ENCODE assay signal across 24 cellular contexts in the genomic region with DNA sequence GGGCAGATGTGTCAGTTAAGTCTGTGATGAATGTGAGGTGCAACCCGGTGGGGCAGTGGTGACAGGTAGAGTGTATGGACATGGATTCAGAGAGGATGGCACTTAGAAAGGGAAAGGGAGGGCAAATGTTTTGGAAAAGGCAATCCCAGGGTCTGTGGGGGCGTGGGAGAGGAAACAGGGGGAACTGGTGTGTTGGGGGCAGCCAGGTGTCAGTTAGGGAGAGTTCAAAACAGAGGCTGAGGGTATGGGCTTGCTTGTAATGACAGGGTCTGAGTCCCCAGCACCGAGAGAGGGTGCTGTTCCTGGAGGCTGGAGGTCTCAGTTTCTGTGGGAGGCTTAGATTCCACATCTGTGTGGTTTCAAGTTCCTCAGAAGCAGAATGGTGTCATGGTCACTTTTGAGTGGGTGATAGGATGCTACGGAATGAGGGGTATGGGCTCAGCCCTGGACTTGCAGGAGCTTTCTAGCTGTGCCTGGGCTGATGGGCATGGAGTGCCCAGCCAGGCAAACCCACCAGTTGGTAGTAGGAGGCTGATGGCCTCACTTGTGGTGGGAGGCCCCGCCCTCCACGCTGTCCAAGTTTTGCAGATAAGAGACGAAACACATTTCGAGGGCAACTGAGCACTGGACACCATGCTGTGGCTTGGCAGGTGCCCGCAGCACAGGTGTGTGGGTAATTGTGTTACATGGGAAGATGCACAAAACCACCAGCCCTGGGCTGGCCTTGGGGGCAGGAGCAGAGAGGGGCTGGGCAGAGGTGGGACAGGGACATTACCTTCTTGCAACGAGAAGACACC.
"Had no signal": no experiment of that assay in that cellular context is flagged by ENCODE, and none has a peak within 500 bp of the region (broad histone marks: within the 10 kb centered on the region; RNA-seq: fewer than 3 reads in every experiment).

No MANE protein-coding gene starts in this region.

- FAIRE-seq: endothelial cell of umbilical vein, kidney had no signal

- H3K27me3 Mint-ChIP-seq: activated naive CD4-positive, alpha-beta T cell treated with anti-CD3 and anti-CD28 coated beads, Interleukin-2, amount 50 U/mL, for 24 hours had no signal

- H3K9me3 ChIP-seq: gastroesophageal sphincter, spleen, thoracic aorta, vagina had no signal

- H3K9me3 Mint-ChIP-seq: activated naive CD4-positive, alpha-beta T cell treated with anti-CD3 and anti-CD28 coated beads, Interleukin-2, amount 50 U/mL, for 24 hours; activated naive CD8-positive, alpha-beta T cell treated with anti-CD3 and anti-CD28 coated beads, Interleukin-2, amount 50 U/mL, for 24 hours; activated T-helper 17 cell treated with anti-CD3 and anti-CD28 coated beads, Interleukin-2, amount 50 U/mL, for 72 hours; naive thymus-derived CD4-positive, alpha-beta T cell; stimulated activated naive CD8-positive, alpha-beta T cell treated with anti-CD3 and anti-CD28 coated beads, Interleukin-15, Interleukin-2, amounts not matched to agents 100 ng/mL and 50 ng/mL, for 24 hours had no signal

- H3K27ac Mint-ChIP-seq: activated CD4-positive, alpha-beta T cell treated with anti-CD3 and anti-CD28 coated beads for 36 hours; activated naive CD4-positive, alpha-beta T cell treated with anti-CD3 and anti-CD28 coated beads, Interleukin-2, amount 50 U/mL, for 24 hours; activated naive CD8-positive, alpha-beta T cell treated with anti-CD3 and anti-CD28 coated beads, Interleukin-2, amount 50 U/mL, for 24 hours; activated T-helper 17 cell treated with anti-CD3 and anti-CD28 coated beads, Interleukin-2, amount 50 U/mL, for 72 hours; naive thymus-derived CD4-positive, alpha-beta T cell; stimulated activated naive CD8-positive, alpha-beta T cell treated with anti-CD3 and anti-CD28 coated beads, Interleukin-15, Interleukin-2, amounts not matched to agents 100 ng/mL and 50 ng/mL, for 24 hours had no signal

- ATAC-seq: activated CD4-positive, alpha-beta T cell treated with anti-CD3 and anti-CD28 coated beads for 36 hours; activated naive CD8-positive, alpha-beta T cell treated with anti-CD3 and anti-CD28 coated beads, Interleukin-2, amount 50 U/mL, for 24 hours; activated T-helper 17 cell treated with anti-CD3 and anti-CD28 coated beads, Interleukin-2, amount 50 U/mL, for 72 hours; gastroesophageal sphincter; left colon; naive thymus-derived CD4-positive, alpha-beta T cell; right cardiac atrium had no signal

- H3K79me2 ChIP-seq: parathyroid adenoma had no signal

- H3K27ac ChIP-seq: gastroesophageal sphincter, parathyroid adenoma, spleen, thoracic aorta, vagina had no signal

- H3K27me3 ChIP-seq: vagina had no signal

- H3K4me3 ChIP-seq: gastroesophageal sphincter, spleen, thoracic aorta, vagina had no signal

- H3K36me3 ChIP-seq: gastroesophageal sphincter, spleen, thoracic aorta, vagina had no signal

- H3K9ac ChIP-seq: parathyroid adenoma had no signal

- DNase-seq: activated CD4-positive, alpha-beta T cell treated with anti-CD3 and anti-CD28 coated beads for 36 hours; activated CD4-positive, CD25-positive, alpha-beta regulatory T cell; activated CD8-positive, alpha-beta memory T cell treated with anti-CD3 and anti-CD28 coated beads, Interleukin-2, amount 50 U/mL, for 4 hours; activated naive CD8-positive, alpha-beta T cell treated with anti-CD3 and anti-CD28 coated beads, Interleukin-2, amount 50 U/mL, for 24 hours; activated T-cell treated with anti-CD3 and anti-CD28 coated beads, Interleukin-2, amount 50 U/mL, for 1 hour; amygdala; caudate nucleus; hippocampal formation; kidney; left colon; midbrain; naive thymus-derived CD4-positive, alpha-beta T cell; occipital lobe; right cardiac atrium; spleen; stimulated activated CD4-positive, alpha-beta T cell treated with anti-CD3 and anti-CD28 coated beads, Interleukin-2, amount 100 ng/mL, for 48 hours had no signal

- H3K36me3 Mint-ChIP-seq: activated naive CD4-positive, alpha-beta T cell treated with anti-CD3 and anti-CD28 coated beads, Interleukin-2, amount 50 U/mL, for 24 hours; naive thymus-derived CD4-positive, alpha-beta T cell had no signal

- H3K4me3 Mint-ChIP-seq: activated CD4-positive, alpha-beta T cell treated with anti-CD3 and anti-CD28 coated beads for 36 hours; activated naive CD4-positive, alpha-beta T cell treated with anti-CD3 and anti-CD28 coated beads, Interleukin-2, amount 50 U/mL, for 24 hours; activated naive CD8-positive, alpha-beta T cell treated with anti-CD3 and anti-CD28 coated beads, Interleukin-2, amount 50 U/mL, for 24 hours; activated T-helper 17 cell treated with anti-CD3 and anti-CD28 coated beads, Interleukin-2, amount 50 U/mL, for 72 hours; naive thymus-derived CD4-positive, alpha-beta T cell; stimulated activated naive CD8-positive, alpha-beta T cell treated with anti-CD3 and anti-CD28 coated beads, Interleukin-15, Interleukin-2, amounts not matched to agents 100 ng/mL and 50 ng/mL, for 24 hours had no signal

- H2AFZ ChIP-seq: parathyroid adenoma had no signal
